ENCODE assay signal across 1 cellular context in the genomic region with DNA sequence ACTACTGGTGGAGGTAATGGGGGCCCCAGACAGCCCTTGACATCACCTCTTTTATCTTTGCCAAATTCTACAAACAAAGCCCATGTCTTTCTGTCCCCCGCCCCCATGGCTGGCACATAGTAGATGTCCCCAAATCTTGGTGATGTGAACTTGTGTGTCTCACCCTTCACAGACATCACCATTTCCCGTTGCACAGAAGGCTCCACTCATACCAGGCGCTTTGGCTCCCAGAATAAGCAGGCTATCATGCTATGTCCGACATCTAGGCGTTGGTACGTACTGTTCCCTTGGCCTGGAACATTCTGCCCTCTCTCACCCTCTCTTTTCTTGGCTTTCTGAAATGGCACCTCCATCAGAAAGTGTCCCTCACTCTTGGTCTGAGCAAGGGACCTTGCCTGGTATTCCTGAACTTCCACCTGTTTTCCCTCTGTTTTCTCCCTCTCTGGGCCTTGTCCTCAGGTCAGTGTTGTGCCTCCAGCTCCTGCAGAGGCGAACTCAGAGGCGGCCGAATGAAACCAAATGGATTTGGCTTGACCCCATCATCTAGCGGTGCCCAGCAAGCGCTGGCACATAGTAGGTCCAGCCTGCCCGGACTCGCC.
TF ChIP-seq lines count a peak whose summit lies in the region.

No MANE protein-coding gene starts in this region.

TF ChIP-seq in HCT116, 20 proteins besides CTCF, POLR2A, EP300 and RAD21 (continued from another document):
- TF ChIP-seq ZNF274 (IDR thresholded peaks at IDR 0.05; ENCODE audit: low read depth, low read length): no peak
- no peak for TF ChIP-seq JUND (IDR thresholded peaks at IDR 0.05)
- TF ChIP-seq CEBPB (IDR thresholded peaks at IDR 0.05; ENCODE audit: low read depth): no peak
- TF ChIP-seq, protein P1, sequence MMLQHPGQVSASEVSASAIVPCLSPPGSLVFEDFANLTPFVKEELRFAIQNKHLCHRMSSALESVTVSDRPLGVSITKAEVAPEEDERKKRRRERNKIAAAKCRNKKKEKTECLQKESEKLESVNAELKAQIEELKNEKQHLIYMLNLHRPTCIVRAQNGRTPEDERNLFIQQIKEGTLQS (IDR thresholded peaks at IDR 0.05): no peak
- no peak for TF ChIP-seq EZH2phosphoT487 (IDR thresholded peaks at IDR 0.05; ENCODE audit: borderline replicate concordance)
- TF ChIP-seq, protein P2, sequence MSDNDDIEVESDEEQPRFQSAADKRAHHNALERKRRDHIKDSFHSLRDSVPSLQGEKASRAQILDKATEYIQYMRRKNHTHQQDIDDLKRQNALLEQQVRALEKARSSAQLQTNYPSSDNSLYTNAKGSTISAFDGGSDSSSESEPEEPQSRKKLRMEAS (IDR thresholded peaks at IDR 0.05): no peak
- TF ChIP-seq, protein P3, sequence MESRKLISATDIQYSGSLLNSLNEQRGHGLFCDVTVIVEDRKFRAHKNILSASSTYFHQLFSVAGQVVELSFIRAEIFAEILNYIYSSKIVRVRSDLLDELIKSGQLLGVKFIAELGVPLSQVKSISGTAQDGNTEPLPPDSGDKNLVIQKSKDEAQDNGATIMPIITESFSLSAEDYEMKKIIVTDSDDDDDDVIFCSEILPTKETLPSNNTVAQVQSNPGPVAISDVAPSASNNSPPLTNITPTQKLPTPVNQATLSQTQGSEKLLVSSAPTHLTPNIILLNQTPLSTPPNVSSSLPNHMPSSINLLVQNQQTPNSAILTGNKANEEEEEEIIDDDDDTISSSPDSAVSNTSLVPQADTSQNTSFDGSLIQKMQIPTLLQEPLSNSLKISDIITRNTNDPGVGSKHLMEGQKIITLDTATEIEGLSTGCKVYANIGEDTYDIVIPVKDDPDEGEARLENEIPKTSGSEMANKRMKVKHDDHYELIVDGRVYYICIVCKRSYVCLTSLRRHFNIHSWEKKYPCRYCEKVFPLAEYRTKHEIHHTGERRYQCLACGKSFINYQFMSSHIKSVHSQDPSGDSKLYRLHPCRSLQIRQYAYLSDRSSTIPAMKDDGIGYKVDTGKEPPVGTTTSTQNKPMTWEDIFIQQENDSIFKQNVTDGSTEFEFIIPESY (IDR thresholded peaks at IDR 0.05; ENCODE audit: extremely low read depth, insufficient replicate concordance, low read length): no peak
- no peak for TF ChIP-seq EGR1 (IDR thresholded peaks at IDR 0.05; ENCODE audit: low read depth)
- TF ChIP-seq SIN3A (IDR thresholded peaks at IDR 0.05; ENCODE audit: low read depth): no peak
- no peak for TF ChIP-seq ZFX (IDR thresholded peaks at IDR 0.05)
- TF ChIP-seq POLR2AphosphoS5 (IDR thresholded peaks at IDR 0.05; ENCODE audit: low read depth, low read length): no peak
- TF ChIP-seq FOSL1 (IDR thresholded peaks at IDR 0.05; ENCODE audit: low read depth): no peak
TF ChIP-seq in HCT116: peak in this region for 0.
